Comparison of ENCODE assay signal across 12 cellular contexts in genomic region chr16:1430214-1430758, GRCh38. TPM values are rescaled to one million over a fixed set of nuclear protein-coding genes. Genes with fewer than 3 reads are reported as not detected.
A peak's percentile ranks its signal among the peaks of the same experiment; 100 is the strongest.
DNase-seq lines count a peak whose midpoint lies in the region; TF ChIP-seq lines count a peak whose summit lies in the region.
"Had no signal": no experiment of that assay in that cellular context is flagged by ENCODE, and none has a peak within 500 bp of the region (broad histone marks: within the 10 kb centered on the region; RNA-seq: fewer than 3 reads in every experiment).

No MANE protein-coding gene starts in this region.

- H3K4me3 Mint-ChIP-seq in progenitor cell of endocrine pancreas (ENCODE audit: low read depth), result peak overlapping the region; percentile 21

- DNase-seq in BE2C (peak; percentile 6), G401 (ENCODE audit: low spot score) (peak; percentile 26), progenitor cell of endocrine pancreas (ENCODE audit: low spot score, unreplicated experiment) (no peak), WERI-Rb-1 (no peak), nucleus accumbens (lab: John Stamatoyannopoulos, UW) (no peak), GM19240 (ENCODE audit: insufficient read length, low spot score) (no peak)
- DNase-seq: CD4-positive, CD25-positive, alpha-beta regulatory T cell; KG1; NCI-H524 treated with DMSO at 0.1 percent for 48 hours had no signal

- TF ChIP-seq CTCF in BE2C (IDR thresholded peaks at IDR 0.05; ENCODE audit: low read depth, low read length) (no peak), VCaP (conservative IDR thresholded peaks at IDR 0.05) (no peak), progenitor cell of endocrine pancreas (IDR thresholded peaks at IDR 0.05; ENCODE audit: unreplicated experiment) (no peak), WERI-Rb-1 (IDR thresholded peaks at IDR 0.05; ENCODE audit: low read depth, low read length) (no peak)

- H3K27me3 Mint-ChIP-seq in progenitor cell of endocrine pancreas, result no peaks in the 10 kb centered on the region
- H3K27me3 Mint-ChIP-seq: CD4-positive, CD25-positive, alpha-beta regulatory T cell had no signal

- peak overlapping the region; percentile 67 for H3K27ac Mint-ChIP-seq in progenitor cell of endocrine pancreas

- H3K4me1 ChIP-seq in BE2C, result peaks cover 16% of the 10 kb centered on the region

- H3K27ac ChIP-seq in VCaP, result peak overlapping the region; percentile 91
- no peak overlapping the region for H3K27ac ChIP-seq in WERI-Rb-1

- H3K36me3 Mint-ChIP-seq in progenitor cell of endocrine pancreas (ENCODE audit: insufficient read depth), result no peaks in the 10 kb centered on the region
- H3K36me3 Mint-ChIP-seq: CD4-positive, CD25-positive, alpha-beta regulatory T cell had no signal

- in situ Hi-C loops in G401 (cut with HindIII; ENCODE audit: low sequenced_read_pairs), result no loop called here

- no peaks in the 10 kb centered on the region for H3K9me3 Mint-ChIP-seq in progenitor cell of endocrine pancreas (ENCODE audit: low read depth)
- H3K9me3 Mint-ChIP-seq: CD4-positive, CD25-positive, alpha-beta regulatory T cell had no signal

- H3K4me1 Mint-ChIP-seq in progenitor cell of endocrine pancreas (ENCODE audit: low read depth), result peaks cover 22% of the 10 kb centered on the region

- H3K36me3 ChIP-seq in BE2C, result no peaks in the 10 kb centered on the region
- no peaks in the 10 kb centered on the region for H3K36me3 ChIP-seq in WERI-Rb-1

- H3K9me3 ChIP-seq in BE2C (no peaks in the 10 kb centered on the region), WERI-Rb-1 (ENCODE audit: severe bottlenecking) (no peaks in the 10 kb centered on the region)

- no peaks in the 10 kb centered on the region for H3K27me3 ChIP-seq in BE2C
- H3K27me3 ChIP-seq in WERI-Rb-1 (ENCODE audit: insufficient read depth, low read depth, severe bottlenecking), result no peaks in the 10 kb centered on the region

- H3K4me3 ChIP-seq in BE2C (ENCODE audit: low read depth, low read length) (peak overlapping the region; percentile 33), WERI-Rb-1 (ENCODE audit: low read depth, low read length) (no peak overlapping the region)

RNA-seq across cellular contexts. Expression of gene PERCC1, which starts 0.6 kb away (rescaled TPM):
- polyA plus RNA-seq in BE2C (2012; ENCODE audit: insufficient read depth, insufficient read length, low read depth), result not detected
- not detected in 2 replicates for total RNA-seq in G401 (2014; rRNA removed; shearing (Covaris generic))
- total RNA-seq in progenitor cell of endocrine pancreas, result 7.1 and 7.6 TPM in 2 replicates
- total RNA-seq: CD4-positive, CD25-positive, alpha-beta regulatory T cell; H1; SK-MEL-5 had no signal
- polyA plus RNA-seq: CD4-positive, CD25-positive, alpha-beta regulatory T cell; H1 had no signal

RNA-seq across cellular contexts. Expression of gene UQCC4, which starts 9.7 kb away (rescaled TPM):
- polyA plus RNA-seq in BE2C (2012; ENCODE audit: insufficient read depth, insufficient read length, low read depth), result 243 TPM
- 40.5 and 46.6 TPM in 2 replicates for total RNA-seq in G401 (2014; rRNA removed; shearing (Covaris generic))
- 10.8 and 11.3 TPM in 2 replicates for total RNA-seq in progenitor cell of endocrine pancreas

RNA-seq across cellular contexts. Expression of gene CCDC154, which starts 14.1 kb away (rescaled TPM):
- polyA plus RNA-seq in BE2C (2012; ENCODE audit: insufficient read depth, insufficient read length, low read depth), result 1.4 TPM
- total RNA-seq in G401 (2014; rRNA removed; shearing (Covaris generic)), result 0.75 TPM in 1 of 2 replicates, not detected in the other
- 4.8 and 5.7 TPM in 2 replicates for total RNA-seq in progenitor cell of endocrine pancreas
- polyA plus RNA-seq: CD4-positive, CD25-positive, alpha-beta regulatory T cell had no signal

RNA-seq across cellular contexts. Expression of gene UNKL, which starts 15.8 kb away (rescaled TPM):
- 38.3 TPM for polyA plus RNA-seq in BE2C (2012; ENCODE audit: insufficient read depth, insufficient read length, low read depth)
- 8.2 and 11.1 TPM in 2 replicates for total RNA-seq in G401 (2014; rRNA removed; shearing (Covaris generic))
- total RNA-seq in progenitor cell of endocrine pancreas, result 31.5 and 33.1 TPM in 2 replicates

RNA-seq across cellular contexts. Expression of gene CLCN7, which starts 44.5 kb away (rescaled TPM):
- polyA plus RNA-seq in BE2C (2012; ENCODE audit: insufficient read depth, insufficient read length, low read depth), result 139 TPM
- total RNA-seq in G401 (2014; rRNA removed; shearing (Covaris generic)), result 195 and 203 TPM in 2 replicates
- 85.3 and 89.4 TPM in 2 replicates for total RNA-seq in progenitor cell of endocrine pancreas

Comparison
In these comparisons a context has a peak if more than half of its experiments do, and no peak if none do; other contexts are left out.
1. DNase-seq: peak in BE2C (single experiment) and G401 (single experiment); none in progenitor cell of endocrine pancreas (single experiment), WERI-Rb-1 (single experiment), nucleus accumbens (0 of 56) and GM19240 (single experiment).